ENCODE assay signal across 20 cellular contexts in the genomic region with DNA sequence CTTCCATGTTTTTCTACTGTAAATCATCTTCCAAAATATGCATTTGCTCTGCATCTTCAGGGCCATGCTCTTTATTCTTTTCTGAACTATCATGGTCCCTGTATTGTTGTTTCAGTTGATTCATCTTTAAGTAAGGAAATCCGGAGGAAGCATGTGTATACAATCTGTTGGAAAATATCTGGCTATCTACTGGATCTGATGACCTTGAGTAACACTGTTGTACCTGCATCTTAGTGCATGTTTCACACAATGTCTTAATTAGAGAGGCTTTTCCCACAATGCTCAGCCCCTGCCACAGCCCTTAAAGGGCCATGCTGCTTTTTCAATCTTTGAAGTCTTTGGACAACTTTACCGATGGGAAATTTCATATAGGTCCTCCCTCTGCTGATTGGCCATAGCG.
DNase-seq lines count a peak whose midpoint lies in the region; ATAC-seq and TF ChIP-seq lines count a peak whose summit lies in the region.
"Had no signal": no experiment of that assay in that cellular context is flagged by ENCODE, and none has a peak within 500 bp of the region (broad histone marks: within the 10 kb centered on the region; RNA-seq: fewer than 3 reads in every experiment).

No MANE protein-coding gene starts in this region.

- CTCF ChIA-PET in HEK293 (lab: Yijun Ruan, JAX): no interaction called here

- no peak overlapping the region for H3K27ac Mint-ChIP-seq in endodermal cell
- H3K27ac Mint-ChIP-seq: CD4-positive, alpha-beta memory T cell had no signal

- no peak overlapping the region for H3K4me3 ChIP-seq in HEK293 (ENCODE audit: low read depth, low read length)
- H3K4me3 ChIP-seq in endodermal cell (ENCODE audit: low read length): peak overlapping the region; percentile 66
- no peak overlapping the region for H3K4me3 ChIP-seq in suprapubic skin
- H3K4me3 ChIP-seq: A549; BLaER1 treated with 17β-estradiol and CSF1 and Interleukin-3, amounts not matched to agents 10 nM and 100 nM; HAP-1 had no signal

- H3K27me3 Mint-ChIP-seq in endodermal cell (ENCODE audit: insufficient read depth): no peaks in the 10 kb centered on the region

- TF ChIP-seq POLR2A in suprapubic skin (IDR thresholded peaks at IDR 0.05): no peak

- TF ChIP-seq EP300 in suprapubic skin (IDR thresholded peaks at IDR 0.05): no peak

- H3K9me3 ChIP-seq in HEK293 (ENCODE audit: control insufficient read depth, insufficient read depth, low read depth, low read length): no peaks in the 10 kb centered on the region
- H3K9me3 ChIP-seq in endodermal cell (ENCODE audit: control insufficient read depth, low read length): peaks cover 87% of the 10 kb centered on the region
- H3K9me3 ChIP-seq in suprapubic skin: no peaks in the 10 kb centered on the region
- H3K9me3 ChIP-seq: A549, BE2C, HAP-1 had no signal

- no peaks in the 10 kb centered on the region for H3K36me3 ChIP-seq in HEK293 (ENCODE audit: control insufficient read depth in 2 of 2, insufficient read depth in 1 of 2, low read length in 2 of 2)
- H3K36me3 ChIP-seq in endodermal cell (ENCODE audit: control insufficient read depth, insufficient read depth, low read length): no peaks in the 10 kb centered on the region
- H3K36me3 ChIP-seq in suprapubic skin: no peaks in the 10 kb centered on the region
- H3K36me3 ChIP-seq: BE2C; BLaER1 treated with 17β-estradiol and CSF1 and Interleukin-3, amounts not matched to agents 10 nM and 100 nM; HAP-1 had no signal

- peaks cover 13% of the 10 kb centered on the region for H3K4me1 Mint-ChIP-seq in endodermal cell
- H3K4me1 Mint-ChIP-seq: CD4-positive, alpha-beta memory T cell had no signal

- ATAC-seq in GM18907 (IDR thresholded peaks at IDR 0.05; ENCODE audit: unreplicated experiment) (no peak), HG02970 (IDR thresholded peaks at IDR 0.05; ENCODE audit: low FRiP score, unreplicated experiment) (no peak)
- ATAC-seq: A549 had no signal

- H3K4me1 ChIP-seq in HEK293 (ENCODE audit: control insufficient read depth, insufficient read depth, low read length): no peaks in the 10 kb centered on the region
- H3K4me1 ChIP-seq in endodermal cell (ENCODE audit: control insufficient read depth, insufficient read depth, low read length): peaks cover 3% of the 10 kb centered on the region
- no peaks in the 10 kb centered on the region for H3K4me1 ChIP-seq in suprapubic skin
- H3K4me1 ChIP-seq: A549, BE2C, HAP-1 had no signal

- H3K27me3 ChIP-seq in endodermal cell (ENCODE audit: control insufficient read depth, insufficient read depth, low read length, poor library complexity, severe bottlenecking): no peaks in the 10 kb centered on the region
- H3K27me3 ChIP-seq in suprapubic skin: no peaks in the 10 kb centered on the region
- H3K27me3 ChIP-seq: BE2C; BLaER1 treated with 17β-estradiol and CSF1 and Interleukin-3, amounts not matched to agents 10 nM and 100 nM had no signal

- no peak overlapping the region for H3K9ac ChIP-seq in endodermal cell (ENCODE audit: extremely low read depth, low read length, poor library complexity, severe bottlenecking)
- H3K9ac ChIP-seq: BLaER1 treated with 17β-estradiol and CSF1 and Interleukin-3, amounts not matched to agents 10 nM and 100 nM had no signal

- POLR2A ChIA-PET in HEK293 (lab: Yijun Ruan, JAX): no interaction called here

- TF ChIP-seq CTCF in HEK293 (tag by site-specific recombination; IDR thresholded peaks at IDR 0.05) (no peak), endodermal cell (conservative IDR thresholded peaks at IDR 0.05) (no peak), suprapubic skin (IDR thresholded peaks at IDR 0.05) (no peak)

- H3K27ac ChIP-seq in HEK293 (ENCODE audit: extremely low read depth, low read depth, low read length) (no peak overlapping the region), endodermal cell (ENCODE audit: low read depth, low read length) (no peak overlapping the region), suprapubic skin (no peak overlapping the region)
- H3K27ac ChIP-seq: A549; BLaER1 treated with 17β-estradiol and CSF1 and Interleukin-3, amounts not matched to agents 10 nM and 100 nM had no signal

- H3K9me3 Mint-ChIP-seq in endodermal cell: peaks cover 80% of the 10 kb centered on the region

- no peak overlapping the region for H3K4me3 Mint-ChIP-seq in endodermal cell
- H3K4me3 Mint-ChIP-seq: CD4-positive, alpha-beta memory T cell had no signal

- 95 to 100% methylated on average over 3 of the region's 3 CpGs for WGBS in endodermal cell (ENCODE audit: insufficient coverage in 1 of 2, insufficient read length in 1 of 2), 2 experiments
- 83% methylated on average over 3 of the region's 3 CpGs for WGBS in suprapubic skin

- no peak for DNase-seq in endodermal cell
- DNase-seq in lung microvascular endothelial cell (ENCODE audit: low read depth in 2 of 2): peak; percentile 8 to 59
- DNase-seq in suprapubic skin (ENCODE audit: low spot score in 2 of 2): no peak
- DNase-seq: 8988T; ACHN; AML-193; BE2C; Calu3; CD4-positive, alpha-beta memory T cell; COR-L47; DMS53; DMS79 treated with DMSO at 0.1 percent for 48 hours; GF-D8; GOT3 had no signal

- H3K36me3 Mint-ChIP-seq in endodermal cell (ENCODE audit: low read depth): peaks cover 35% of the 10 kb centered on the region
- H3K36me3 Mint-ChIP-seq: CD4-positive, alpha-beta memory T cell had no signal

TF ChIP-seq in HEK293, 187 proteins besides CTCF, POLR2A, EP300 and RAD21:
- TF ChIP-seq ZNF155 (tag by site-specific recombination; IDR thresholded peaks at IDR 0.05) (no peak), SETDB1 (IDR thresholded peaks at IDR 0.05; ENCODE audit: insufficient read length, low read length) (peak; percentile 35)
TF ChIP-seq in HEK293: peak in this region for 1.

Comparison
In these comparisons a context has a peak if more than half of its experiments do, and no peak if none do; other contexts are left out.
1. DNase-seq: peak in lung microvascular endothelial cell (2 of 2); none in endodermal cell (single experiment) and suprapubic skin (0 of 2).